22 cellular contexts compared by ENCODE assay signal in the genomic region with DNA sequence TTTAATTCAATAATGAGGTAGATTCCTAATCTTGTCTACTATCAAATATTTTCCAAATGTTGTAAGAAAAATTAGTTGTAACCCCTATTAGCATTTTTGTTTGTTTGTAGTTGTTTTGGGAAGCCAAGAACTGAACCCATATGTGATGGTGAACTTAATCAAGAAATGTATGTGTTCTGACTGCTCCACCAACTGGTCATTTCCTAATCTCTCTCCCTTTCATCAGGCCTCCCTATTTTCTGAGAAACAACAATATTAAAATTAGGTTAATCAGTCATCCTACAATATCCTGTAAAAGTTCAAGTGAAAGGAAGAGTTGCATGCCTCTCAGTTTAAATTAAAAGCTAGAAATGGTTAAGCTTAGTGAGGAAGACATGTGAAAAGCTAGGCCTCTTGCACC.
DNase-seq lines count a peak whose midpoint lies in the region; ATAC-seq and TF ChIP-seq lines count a peak whose summit lies in the region.
"Had no signal": no experiment of that assay in that cellular context is flagged by ENCODE, and none has a peak within 500 bp of the region (broad histone marks: within the 10 kb centered on the region; RNA-seq: fewer than 3 reads in every experiment).

No MANE protein-coding gene starts in this region.

- H3K9ac ChIP-seq in Loucy (ENCODE audit: low read depth, low read length, poor library complexity, severe bottlenecking) (no peak overlapping the region), smooth muscle cell (ENCODE audit: low read depth) (no peak overlapping the region)

- DNase-seq in GM23338 (ENCODE audit: low spot score) (no peak), chondrocyte (ENCODE audit: low spot score) (no peak), osteocyte (ENCODE audit: extremely low spot score, unreplicated experiment) (no peak), smooth muscle cell (lab: John Stamatoyannopoulos, UW; ENCODE audit: unreplicated experiment) (no peak), left ventricle myocardium inferior (no peak)
- DNase-seq: Calu3; DND-41; H9; MV-4-11; NCI-H1105 treated with DMSO at 0.1 percent for 48 hours; NCI-H146; NCI-H1930; NCI-H446; NCI-H524 treated with DMSO at 0.1 percent for 48 hours; NCI-H82; NK-92 treated with Interleukin-12 subunit alpha and Interleukin-12 subunit beta, amount 100 ng/mL, for 24 hours; Right ventricle myocardium superior; RPMI8226 had no signal

- no peak overlapping the region for H3K27ac ChIP-seq in GM23338 (ENCODE audit: low read depth)
- H3K27ac ChIP-seq in smooth muscle cell (ENCODE audit: low read depth) = no peak overlapping the region
- no peak overlapping the region for H3K27ac ChIP-seq in left ventricle myocardium inferior (replicated peaks)
- H3K27ac ChIP-seq: HL-60, SJSA1 had no signal

- H3K4me2 ChIP-seq in GM23338 (no peak overlapping the region), Loucy (ENCODE audit: low read depth, low read length, poor library complexity, severe bottlenecking) (no peak overlapping the region), smooth muscle cell (no peak overlapping the region)

- peak; percentile 10 to 39; a peak in 2 of 4 replicates for TF ChIP-seq CTCF in GM23338 (conservative IDR thresholded peaks at IDR 0.05; ENCODE audit: low read depth in 2 of 2)
- TF ChIP-seq CTCF in Loucy (conservative IDR thresholded peaks at IDR 0.05; ENCODE audit: low read length) = peak; percentile 23; the same call in 1 of the 2 replicates
- peak; percentile 55 for TF ChIP-seq CTCF in chondrocyte (IDR thresholded peaks at IDR 0.05)
- TF ChIP-seq CTCF in osteocyte (IDR thresholded peaks at IDR 0.05) = peak; percentile 13
- TF ChIP-seq CTCF in smooth muscle cell (IDR thresholded peaks at IDR 0.05; ENCODE audit: borderline replicate concordance, insufficient read depth, poor library complexity, severe bottlenecking) = no peak
- TF ChIP-seq CTCF in left ventricle myocardium inferior (IDR thresholded peaks at IDR 0.05; ENCODE audit: borderline replicate concordance) = no peak

- no peaks in the 10 kb centered on the region for H3K4me1 Mint-ChIP-seq in GM23338
- no peaks in the 10 kb centered on the region for H3K4me1 Mint-ChIP-seq in chondrocyte (ENCODE audit: low read depth)
- H3K4me1 Mint-ChIP-seq in osteocyte (ENCODE audit: unreplicated experiment) = no peaks in the 10 kb centered on the region
- H3K4me1 Mint-ChIP-seq: H9 had no signal

- peaks cover 17% of the 10 kb centered on the region for H3K36me3 Mint-ChIP-seq in GM23338 (ENCODE audit: low read depth)
- H3K36me3 Mint-ChIP-seq in chondrocyte (ENCODE audit: low read depth) = no peaks in the 10 kb centered on the region
- H3K36me3 Mint-ChIP-seq in osteocyte (ENCODE audit: unreplicated experiment) = no peaks in the 10 kb centered on the region

- no peaks in the 10 kb centered on the region for H3K9me3 ChIP-seq in Loucy (ENCODE audit: insufficient read depth, low read depth, low read length)
- H3K9me3 ChIP-seq in smooth muscle cell (replicated peaks; ENCODE audit: low read depth) = no peaks in the 10 kb centered on the region
- peaks cover 32% of the 10 kb centered on the region for H3K9me3 ChIP-seq in left ventricle myocardium inferior (replicated peaks)
- H3K9me3 ChIP-seq: SJSA1 had no signal

- H3K9me2 ChIP-seq in GM23338 (ENCODE audit: insufficient read depth) (no peaks in the 10 kb centered on the region), Loucy (replicated peaks; ENCODE audit: low read depth, low read length) (no peaks in the 10 kb centered on the region)

- H3K9me3 Mint-ChIP-seq in GM23338 (peaks cover 24% of the 10 kb centered on the region), chondrocyte (ENCODE audit: low read depth) (peaks cover 13% of the 10 kb centered on the region), osteocyte (ENCODE audit: unreplicated experiment) (peaks cover 15% of the 10 kb centered on the region)

- H2AFZ ChIP-seq in GM23338 (no peak overlapping the region), Loucy (ENCODE audit: low read length) (no peak overlapping the region), smooth muscle cell (ENCODE audit: low read depth) (no peak overlapping the region)

- no peak for ATAC-seq in GM23338
- ATAC-seq in HG03139 (IDR thresholded peaks at IDR 0.05; ENCODE audit: unreplicated experiment) = no peak

- H3K27me3 Mint-ChIP-seq in GM23338 (ENCODE audit: insufficient read depth, low read depth, poor library complexity) (no peaks in the 10 kb centered on the region), chondrocyte (ENCODE audit: low read depth) (no peaks in the 10 kb centered on the region), osteocyte (ENCODE audit: unreplicated experiment) (no peaks in the 10 kb centered on the region)

- H3K27ac Mint-ChIP-seq in GM23338 = no peak overlapping the region
- no peak overlapping the region for H3K27ac Mint-ChIP-seq in chondrocyte (ENCODE audit: unreplicated experiment)
- H3K27ac Mint-ChIP-seq in osteocyte (ENCODE audit: unreplicated experiment) = no peak overlapping the region
- H3K27ac Mint-ChIP-seq: H9 had no signal

- no peaks in the 10 kb centered on the region for H4K20me1 ChIP-seq in GM23338 (replicated peaks; ENCODE audit: insufficient read depth)
- no peaks in the 10 kb centered on the region for H4K20me1 ChIP-seq in Loucy (ENCODE audit: insufficient read depth, low read length, poor library complexity, severe bottlenecking)
- H4K20me1 ChIP-seq in smooth muscle cell (ENCODE audit: low read depth) = no peaks in the 10 kb centered on the region

- no peaks in the 10 kb centered on the region for H3K27me3 ChIP-seq in GM23338 (ENCODE audit: insufficient read depth)
- H3K27me3 ChIP-seq in Loucy (ENCODE audit: insufficient read depth, low read length, poor library complexity, severe bottlenecking) = no peaks in the 10 kb centered on the region
- H3K27me3 ChIP-seq in smooth muscle cell (ENCODE audit: low read depth) = no peaks in the 10 kb centered on the region
- no peaks in the 10 kb centered on the region for H3K27me3 ChIP-seq in left ventricle myocardium inferior (ENCODE audit: low read depth)
- H3K27me3 ChIP-seq: SJSA1 had no signal

- no peaks in the 10 kb centered on the region for H3K79me2 ChIP-seq in GM23338 (replicated peaks; ENCODE audit: insufficient read depth)
- H3K79me2 ChIP-seq in Loucy (ENCODE audit: insufficient read depth, low read length) = no peaks in the 10 kb centered on the region
- H3K79me2 ChIP-seq in smooth muscle cell (ENCODE audit: low read depth) = no peaks in the 10 kb centered on the region

- H3K4me3 Mint-ChIP-seq in GM23338 (no peak overlapping the region), chondrocyte (ENCODE audit: unreplicated experiment) (no peak overlapping the region), osteocyte (ENCODE audit: unreplicated experiment) (no peak overlapping the region)
- H3K4me3 Mint-ChIP-seq: H9 had no signal

- H3F3A ChIP-seq in GM23338 (replicated peaks; ENCODE audit: low read depth) (no peaks in the 10 kb centered on the region), Loucy (ENCODE audit: low read depth) (no peaks in the 10 kb centered on the region), smooth muscle cell (ENCODE audit: low read depth) (no peaks in the 10 kb centered on the region)

- H3K36me3 ChIP-seq in GM23338 (ENCODE audit: insufficient read depth) = no peaks in the 10 kb centered on the region
- H3K36me3 ChIP-seq in Loucy (ENCODE audit: insufficient read depth, low read length) = no peaks in the 10 kb centered on the region
- H3K36me3 ChIP-seq in smooth muscle cell (ENCODE audit: low read depth) = no peaks in the 10 kb centered on the region
- no peaks in the 10 kb centered on the region for H3K36me3 ChIP-seq in left ventricle myocardium inferior
- H3K36me3 ChIP-seq: SJSA1 had no signal

- H3K4me3 ChIP-seq in GM23338 = no peak overlapping the region
- no peak overlapping the region for H3K4me3 ChIP-seq in Loucy (ENCODE audit: low read length, poor library complexity, severe bottlenecking)
- no peak overlapping the region for H3K4me3 ChIP-seq in smooth muscle cell
- H3K4me3 ChIP-seq in left ventricle myocardium inferior = no peak overlapping the region
- H3K4me3 ChIP-seq: SJSA1 had no signal

- intact Hi-C loops in left ventricle myocardium inferior (cut with micrococcal nuclease) = no loop called here

- H3K4me1 ChIP-seq in GM23338 (ENCODE audit: insufficient read depth) (no peaks in the 10 kb centered on the region), Loucy (ENCODE audit: insufficient read depth, low read length, poor library complexity, severe bottlenecking) (no peaks in the 10 kb centered on the region), smooth muscle cell (ENCODE audit: low read depth) (no peaks in the 10 kb centered on the region), left ventricle myocardium inferior (no peaks in the 10 kb centered on the region)
- H3K4me1 ChIP-seq: SJSA1 had no signal

TF ChIP-seq in GM23338, 12 proteins besides CTCF, POLR2A, EP300 and RAD21 (continues in another document):
- TF ChIP-seq POLR2AphosphoS5 (IDR thresholded peaks at IDR 0.05; ENCODE audit: low read depth) = no peak
- TF ChIP-seq, protein P1, sequence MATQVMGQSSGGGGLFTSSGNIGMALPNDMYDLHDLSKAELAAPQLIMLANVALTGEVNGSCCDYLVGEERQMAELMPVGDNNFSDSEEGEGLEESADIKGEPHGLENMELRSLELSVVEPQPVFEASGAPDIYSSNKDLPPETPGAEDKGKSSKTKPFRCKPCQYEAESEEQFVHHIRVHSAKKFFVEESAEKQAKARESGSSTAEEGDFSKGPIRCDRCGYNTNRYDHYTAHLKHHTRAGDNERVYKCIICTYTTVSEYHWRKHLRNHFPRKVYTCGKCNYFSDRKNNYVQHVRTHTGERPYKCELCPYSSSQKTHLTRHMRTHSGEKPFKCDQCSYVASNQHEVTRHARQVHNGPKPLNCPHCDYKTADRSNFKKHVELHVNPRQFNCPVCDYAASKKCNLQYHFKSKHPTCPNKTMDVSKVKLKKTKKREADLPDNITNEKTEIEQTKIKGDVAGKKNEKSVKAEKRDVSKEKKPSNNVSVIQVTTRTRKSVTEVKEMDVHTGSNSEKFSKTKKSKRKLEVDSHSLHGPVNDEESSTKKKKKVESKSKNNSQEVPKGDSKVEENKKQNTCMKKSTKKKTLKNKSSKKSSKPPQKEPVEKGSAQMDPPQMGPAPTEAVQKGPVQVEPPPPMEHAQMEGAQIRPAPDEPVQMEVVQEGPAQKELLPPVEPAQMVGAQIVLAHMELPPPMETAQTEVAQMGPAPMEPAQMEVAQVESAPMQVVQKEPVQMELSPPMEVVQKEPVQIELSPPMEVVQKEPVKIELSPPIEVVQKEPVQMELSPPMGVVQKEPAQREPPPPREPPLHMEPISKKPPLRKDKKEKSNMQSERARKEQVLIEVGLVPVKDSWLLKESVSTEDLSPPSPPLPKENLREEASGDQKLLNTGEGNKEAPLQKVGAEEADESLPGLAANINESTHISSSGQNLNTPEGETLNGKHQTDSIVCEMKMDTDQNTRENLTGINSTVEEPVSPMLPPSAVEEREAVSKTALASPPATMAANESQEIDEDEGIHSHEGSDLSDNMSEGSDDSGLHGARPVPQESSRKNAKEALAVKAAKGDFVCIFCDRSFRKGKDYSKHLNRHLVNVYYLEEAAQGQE (IDR thresholded peaks at IDR 0.05; ENCODE audit: unreplicated experiment) = no peak

Comparison
In these comparisons a context has a peak if more than half of its experiments do, and no peak if none do; other contexts are left out.
1. CTCF ChIP-seq: peak in GM23338 (2 of 2), Loucy (single experiment), chondrocyte (single experiment) and osteocyte (single experiment); none in smooth muscle cell (single experiment) and left ventricle myocardium inferior (single experiment).